1 cellular context compared by ENCODE assay signal in genomic region chr9:127166651-127167524, GRCh38.
TF ChIP-seq lines count a peak whose summit lies in the region.

No MANE protein-coding gene starts in this region.

TF ChIP-seq in H1, 55 proteins besides CTCF, POLR2A, EP300 and RAD21 (continued from another document):
- TF ChIP-seq ATF3 (IDR thresholded peaks at IDR 0.05; ENCODE audit: insufficient read depth, low read depth, low read length) (no peak), CBX5 (IDR thresholded peaks at IDR 0.05; ENCODE audit: low read depth, low read length) (no peak), JUN (IDR thresholded peaks at IDR 0.05; ENCODE audit: low read depth, low read length) (no peak)
